Comparison of ENCODE assay signal across 13 cellular contexts in genomic region chr4:40238008-40238699, GRCh38. TPM values are rescaled to one million over a fixed set of nuclear protein-coding genes. Genes with fewer than 3 reads are reported as not detected.
DNase-seq lines count a peak whose midpoint lies in the region; ATAC-seq and TF ChIP-seq lines count a peak whose summit lies in the region.
"Had no signal": no experiment of that assay in that cellular context is flagged by ENCODE, and none has a peak within 500 bp of the region (broad histone marks: within the 10 kb centered on the region; RNA-seq: fewer than 3 reads in every experiment).

No MANE protein-coding gene starts in this region.

- H3K27ac ChIP-seq in OCI-LY1 (ENCODE audit: low read depth, low read length, poor library complexity, severe bottlenecking), result peak overlapping the region; percentile 88
- H3K27ac ChIP-seq: left ventricle myocardium inferior had no signal

- POLR2A ChIA-PET in activated naive CD8-positive, alpha-beta T cell treated with anti-CD3 and anti-CD28 coated beads, Interleukin-2, amount 10 ng/mL, durations not matched to agents 7 days and 5 days (lab: Charles Lee), result interaction anchor here (0.6 to 5.1 kb wide), 27 partner anchors 7 to 182 kb away, joined by 3 to 64 read pairs (median 4); partner anchors contain the start of genes N4BP2 and RHOH

- peaks cover 17% of the 10 kb centered on the region for H3F3A ChIP-seq in OCI-LY1 (ENCODE audit: insufficient read depth, low read length)

- no peaks in the 10 kb centered on the region for H3K27me3 ChIP-seq in OCI-LY1 (ENCODE audit: insufficient read depth, low read length)
- H3K27me3 ChIP-seq: esophagus squamous epithelium had no signal

- no peaks in the 10 kb centered on the region for H3K9me3 ChIP-seq in OCI-LY1 (ENCODE audit: low read length)
- H3K9me3 ChIP-seq: esophagus squamous epithelium, left ventricle myocardium inferior had no signal

- DNase-seq in activated T-cell treated with anti-CD3 and anti-CD28 coated beads, Interleukin-2, amount 50 U/mL, for 1 hour, result peak; percentile 51
- DNase-seq in activated T-cell treated with anti-CD3 and anti-CD28 coated beads for 4 hours (no peak), NOMO-1 (lab: John Stamatoyannopoulos, UW; ENCODE audit: unreplicated experiment in 2 of 2) (no peak), RPMI8226 (no peak), superior temporal gyrus (ENCODE audit: extremely low spot score) (no peak)
- peak; percentile 53 for DNase-seq in activated naive CD8-positive, alpha-beta T cell treated with anti-CD3 and anti-CD28 coated beads, Interleukin-2, amount 10 ng/mL, durations not matched to agents 7 days and 5 days
- no peak for DNase-seq in stimulated activated effector memory CD8-positive, alpha-beta T cell treated with anti-CD3 and anti-CD28 coated beads, Interleukin-12 subunit alpha, Interleukin-12 subunit beta, amount 100 ng/mL, for 72 hours (ENCODE audit: low spot score in 2 of 2)
- DNase-seq: esophagus squamous epithelium, left ventricle myocardium inferior, NCI-H345 had no signal

- ATAC-seq in activated naive CD8-positive, alpha-beta T cell treated with anti-CD3 and anti-CD28 coated beads, Interleukin-2, amount 10 ng/mL, durations not matched to agents 7 days and 5 days (ENCODE audit: low read depth), result peak; percentile 4
- ATAC-seq in stimulated activated effector memory CD8-positive, alpha-beta T cell treated with anti-CD3 and anti-CD28 coated beads, Interleukin-12 subunit alpha, Interleukin-12 subunit beta, amount 100 ng/mL, for 72 hours, result peak; percentile 22

- peaks cover 77% of the 10 kb centered on the region for H3K4me1 Mint-ChIP-seq in activated naive CD8-positive, alpha-beta T cell treated with anti-CD3 and anti-CD28 coated beads, Interleukin-2, amount 10 ng/mL, durations not matched to agents 7 days and 5 days
- H3K4me1 Mint-ChIP-seq in stimulated activated effector memory CD8-positive, alpha-beta T cell treated with anti-CD3 and anti-CD28 coated beads, Interleukin-12 subunit alpha, Interleukin-12 subunit beta, amount 100 ng/mL, for 72 hours, result peaks cover 59% of the 10 kb centered on the region

- H3K36me3 ChIP-seq in OCI-LY1 (ENCODE audit: insufficient read depth, low read length), result peaks cover 92% of the 10 kb centered on the region
- H3K36me3 ChIP-seq: esophagus squamous epithelium, left ventricle myocardium inferior had no signal

- no peaks in the 10 kb centered on the region for H4K20me1 ChIP-seq in OCI-LY1 (ENCODE audit: insufficient read depth, low read length)

- H2AFZ ChIP-seq in OCI-LY1 (ENCODE audit: low read length), result no peak overlapping the region

- H3K4me3 ChIP-seq in OCI-LY1 (ENCODE audit: low read depth, low read length, poor library complexity, severe bottlenecking), result peak overlapping the region; percentile 29
- H3K4me3 ChIP-seq: esophagus squamous epithelium, left ventricle myocardium inferior had no signal

- H3K27me3 Mint-ChIP-seq in activated naive CD8-positive, alpha-beta T cell treated with anti-CD3 and anti-CD28 coated beads, Interleukin-2, amount 10 ng/mL, durations not matched to agents 7 days and 5 days, result no peaks in the 10 kb centered on the region

- peak overlapping the region; percentile 92 for H3K27ac Mint-ChIP-seq in activated naive CD8-positive, alpha-beta T cell treated with anti-CD3 and anti-CD28 coated beads, Interleukin-2, amount 10 ng/mL, durations not matched to agents 7 days and 5 days
- H3K27ac Mint-ChIP-seq in stimulated activated effector memory CD8-positive, alpha-beta T cell treated with anti-CD3 and anti-CD28 coated beads, Interleukin-12 subunit alpha, Interleukin-12 subunit beta, amount 100 ng/mL, for 72 hours, result peak overlapping the region; percentile 93

- H3K4me3 Mint-ChIP-seq in activated naive CD8-positive, alpha-beta T cell treated with anti-CD3 and anti-CD28 coated beads, Interleukin-2, amount 10 ng/mL, durations not matched to agents 7 days and 5 days, result peak overlapping the region; percentile 81
- H3K4me3 Mint-ChIP-seq in stimulated activated effector memory CD8-positive, alpha-beta T cell treated with anti-CD3 and anti-CD28 coated beads, Interleukin-12 subunit alpha, Interleukin-12 subunit beta, amount 100 ng/mL, for 72 hours, result peak overlapping the region; percentile 66

- H3K36me3 Mint-ChIP-seq in activated naive CD8-positive, alpha-beta T cell treated with anti-CD3 and anti-CD28 coated beads, Interleukin-2, amount 10 ng/mL, durations not matched to agents 7 days and 5 days, result peaks cover 53% of the 10 kb centered on the region
- peaks cover 100% of the 10 kb centered on the region for H3K36me3 Mint-ChIP-seq in stimulated activated effector memory CD8-positive, alpha-beta T cell treated with anti-CD3 and anti-CD28 coated beads, Interleukin-12 subunit alpha, Interleukin-12 subunit beta, amount 100 ng/mL, for 72 hours

- TF ChIP-seq CTCF in OCI-LY1 (IDR thresholded peaks at IDR 0.05; ENCODE audit: low read length), result no peak

- no peaks in the 10 kb centered on the region for H3K9me3 Mint-ChIP-seq in activated naive CD8-positive, alpha-beta T cell treated with anti-CD3 and anti-CD28 coated beads, Interleukin-2, amount 10 ng/mL, durations not matched to agents 7 days and 5 days
- no peaks in the 10 kb centered on the region for H3K9me3 Mint-ChIP-seq in stimulated activated effector memory CD8-positive, alpha-beta T cell treated with anti-CD3 and anti-CD28 coated beads, Interleukin-12 subunit alpha, Interleukin-12 subunit beta, amount 100 ng/mL, for 72 hours

- H3K4me1 ChIP-seq in OCI-LY1 (ENCODE audit: insufficient read depth, low read length, severe bottlenecking), result peaks cover 95% of the 10 kb centered on the region
- H3K4me1 ChIP-seq: esophagus squamous epithelium, left ventricle myocardium inferior had no signal

- H3K4me2 ChIP-seq in OCI-LY1 (ENCODE audit: low read length), result peak overlapping the region; percentile 27

- peaks cover 78% of the 10 kb centered on the region for H3K79me2 ChIP-seq in OCI-LY1 (ENCODE audit: insufficient read depth, low read length)

- peak overlapping the region; percentile 43; the same call in 1 of the 2 replicates for H3K9ac ChIP-seq in OCI-LY1 (ENCODE audit: low read length)

- no peaks in the 10 kb centered on the region for H3K9me2 ChIP-seq in OCI-LY1 (ENCODE audit: low read depth, low read length)

RNA-seq across cellular contexts. Expression of gene RHOH, which starts 41.3 kb away (rescaled TPM):
- total RNA-seq in activated naive CD8-positive, alpha-beta T cell treated with anti-CD3 and anti-CD28 coated beads, Interleukin-2, amount 10 ng/mL, durations not matched to agents 7 days and 5 days, result 100 to 1,000 TPM; 187 to 190 TPM
- total RNA-seq: Daoy, RPMI7951 had no signal

Comparison
In these comparisons a context has a peak if more than half of its experiments do, and no peak if none do; other contexts are left out.
1. DNase-seq: peak in activated T-cell treated with anti-CD3 and anti-CD28 coated beads, Interleukin-2, amount 50 U/mL, for 1 hour (single experiment) and activated naive CD8-positive, alpha-beta T cell treated with anti-CD3 and anti-CD28 coated beads, Interleukin-2, amount 10 ng/mL, durations not matched to agents 7 days and 5 days (single experiment); none in activated T-cell treated with anti-CD3 and anti-CD28 coated beads for 4 hours (single experiment), stimulated activated effector memory CD8-positive, alpha-beta T cell treated with anti-CD3 and anti-CD28 coated beads, Interleukin-12 subunit alpha, Interleukin-12 subunit beta, amount 100 ng/mL, for 72 hours (0 of 2), NOMO-1 (0 of 2), RPMI8226 (single experiment) and superior temporal gyrus (single experiment).